ENCODE assay signal across 27 cellular contexts in genomic region chr12:31274520-31275300, GRCh38. TPM values are rescaled to one million over a fixed set of nuclear protein-coding genes. Genes with fewer than 3 reads are reported as not detected.
DNase-seq lines count a peak whose midpoint lies in the region; ATAC-seq, FAIRE-seq and TF ChIP-seq lines count a peak whose summit lies in the region.
"Had no signal": no experiment of that assay in that cellular context is flagged by ENCODE, and none has a peak within 500 bp of the region (broad histone marks: within the 10 kb centered on the region; RNA-seq: fewer than 3 reads in every experiment).

No MANE protein-coding gene starts in this region.

- peaks cover 6% of the 10 kb centered on the region for H3K4me1 ChIP-seq in adipocyte (ENCODE audit: control insufficient read depth, insufficient read depth, low read length)
- H3K4me1 ChIP-seq in SK-N-SH (ENCODE audit: control insufficient read depth in 1 of 2, insufficient read depth in 2 of 2, low read depth in 1 of 2, low read length in 1 of 2): no peaks in the 10 kb centered on the region
- H3K4me1 ChIP-seq: prostate gland, stomach, thyroid gland had no signal

- POLR2A ChIA-PET in SK-N-SH (lab: Yijun Ruan, JAX) (interaction anchor here (1.2 kb wide), 1 partner anchor 11 kb away, joined by 3 read pairs; no protein-coding TSS in a partner anchor), WTC11 (lab: Charles Lee) (no interaction called here)

- H3K36me3 Mint-ChIP-seq in activated naive CD4-positive, alpha-beta T cell treated with anti-CD3 and anti-CD28 coated beads, Interleukin-2, amount 50 U/mL, for 24 hours: peaks cover 8% of the 10 kb centered on the region
- H3K36me3 Mint-ChIP-seq in activated naive CD4-positive, alpha-beta T cell treated with anti-CD3 and anti-CD28 coated beads, Interleukin-2, amount 50 U/mL, for 72 hours: peaks cover 0 to 15% of the 10 kb centered on the region in 2 donors
- H3K36me3 Mint-ChIP-seq in memory B cell: peaks cover 23% of the 10 kb centered on the region
- H3K36me3 Mint-ChIP-seq in WTC11: peaks cover 27% of the 10 kb centered on the region

- no peaks in the 10 kb centered on the region for H3K9me3 Mint-ChIP-seq in activated naive CD4-positive, alpha-beta T cell treated with anti-CD3 and anti-CD28 coated beads, Interleukin-2, amount 50 U/mL, for 24 hours
- H3K9me3 Mint-ChIP-seq in activated naive CD4-positive, alpha-beta T cell treated with anti-CD3 and anti-CD28 coated beads, Interleukin-2, amount 50 U/mL, for 72 hours: no peaks in the 10 kb centered on the region
- H3K9me3 Mint-ChIP-seq in memory B cell: no peaks in the 10 kb centered on the region
- H3K9me3 Mint-ChIP-seq in WTC11: no peaks in the 10 kb centered on the region
- H3K9me3 Mint-ChIP-seq: activated CD4-positive, alpha-beta T cell treated with anti-CD3 and anti-CD28 coated beads, Interleukin-2, amount 10 ng/mL, durations not matched to agents 7 days and 5 days; neural progenitor cell; T-helper 2 cell treated with Interferon-gamma antibody and Interleukin-4, amounts not matched to agents 5 μg/mL and 100 μg/mL, for 36 hours had no signal

- H4K20me1 ChIP-seq in SK-N-SH (ENCODE audit: insufficient read depth): no peaks in the 10 kb centered on the region

- no peak overlapping the region for H3K4me3 Mint-ChIP-seq in activated naive CD4-positive, alpha-beta T cell treated with anti-CD3 and anti-CD28 coated beads, Interleukin-2, amount 50 U/mL, for 24 hours
- H3K4me3 Mint-ChIP-seq in memory B cell: no peak overlapping the region
- H3K4me3 Mint-ChIP-seq in WTC11: no peak overlapping the region
- H3K4me3 Mint-ChIP-seq: activated CD4-positive, alpha-beta T cell treated with anti-CD3 and anti-CD28 coated beads, Interleukin-2, amount 10 ng/mL, durations not matched to agents 7 days and 5 days; B cell; neural progenitor cell; T-helper 2 cell treated with Interferon-gamma antibody and Interleukin-4, amounts not matched to agents 5 μg/mL and 100 μg/mL, for 36 hours had no signal

- H3K9ac ChIP-seq in adipocyte (ENCODE audit: low read length) (no peak overlapping the region), SK-N-SH (no peak overlapping the region)
- H3K9ac ChIP-seq: neural progenitor cell had no signal

- H3K9me2 ChIP-seq in SK-N-SH: no peaks in the 10 kb centered on the region

- H3K4me1 Mint-ChIP-seq in activated naive CD4-positive, alpha-beta T cell treated with anti-CD3 and anti-CD28 coated beads, Interleukin-2, amount 50 U/mL, for 24 hours: peaks cover 4% of the 10 kb centered on the region
- no peaks in the 10 kb centered on the region for H3K4me1 Mint-ChIP-seq in memory B cell
- H3K4me1 Mint-ChIP-seq in WTC11: peaks cover 25% of the 10 kb centered on the region

- TF ChIP-seq CTCF in SK-N-SH (IDR thresholded peaks at IDR 0.05): no peak
- no peak for TF ChIP-seq CTCF in WTC11 (IDR thresholded peaks at IDR 0.05)

- no peak for TF ChIP-seq EP300 in SK-N-SH (IDR thresholded peaks at IDR 0.05; ENCODE audit: borderline replicate concordance in 1 of 2, low read depth in 1 of 2, low read length in 1 of 2)

- no peak overlapping the region for H3K27ac ChIP-seq in SK-N-SH (ENCODE audit: low read depth in 2 of 2, low read length in 1 of 2)
- H3K27ac ChIP-seq: gastroesophageal sphincter, neural progenitor cell, prostate gland, stomach, thyroid gland had no signal

- FAIRE-seq in HTR-8/SVneo (lab: Jason Lieb, UNC): no peak
- FAIRE-seq: colon, H1 had no signal

- ATAC-seq in activated naive CD4-positive, alpha-beta T cell treated with anti-CD3 and anti-CD28 coated beads, Interleukin-2, amount 50 U/mL, for 72 hours: no peak
- no peak for ATAC-seq in memory B cell (ENCODE audit: low read depth)
- no peak for ATAC-seq in WTC11
- ATAC-seq: gastroesophageal sphincter, PC-3 had no signal

- peak overlapping the region; percentile 87 for H3K27ac Mint-ChIP-seq in activated naive CD4-positive, alpha-beta T cell treated with anti-CD3 and anti-CD28 coated beads, Interleukin-2, amount 50 U/mL, for 24 hours
- H3K27ac Mint-ChIP-seq in activated naive CD4-positive, alpha-beta T cell treated with anti-CD3 and anti-CD28 coated beads, Interleukin-2, amount 50 U/mL, for 72 hours: no peak overlapping the region
- H3K27ac Mint-ChIP-seq in memory B cell: peak overlapping the region; percentile 79
- no peak overlapping the region for H3K27ac Mint-ChIP-seq in WTC11
- H3K27ac Mint-ChIP-seq: B cell; neural progenitor cell; T-helper 2 cell treated with Interferon-gamma antibody and Interleukin-4, amounts not matched to agents 5 μg/mL and 100 μg/mL, for 36 hours had no signal

- H3K27me3 ChIP-seq in adipocyte (replicated peaks; ENCODE audit: control insufficient read depth, insufficient read depth, low read length): no peaks in the 10 kb centered on the region
- no peaks in the 10 kb centered on the region for H3K27me3 ChIP-seq in SK-N-SH (ENCODE audit: insufficient read depth)
- H3K27me3 ChIP-seq: gastroesophageal sphincter, neural progenitor cell, stomach, thyroid gland had no signal

- no peak overlapping the region for H2AFZ ChIP-seq in SK-N-SH (ENCODE audit: low read depth)
- H2AFZ ChIP-seq: neural progenitor cell had no signal

- 95% methylated on average over 2 of the region's 2 CpGs for WGBS in SK-N-SH (ENCODE audit: low lambda C conversion rate)

- CTCF ChIA-PET in SK-N-SH (lab: Yijun Ruan, JAX): interaction anchor here (0.7 to 5.0 kb wide), 5 partner anchors 16 to 393 kb away, joined by 3 to 100 read pairs (median 3); no protein-coding TSS in a partner anchor
- CTCF ChIA-PET in WTC11 (lab: Charles Lee): no interaction called here

- no peaks in the 10 kb centered on the region for H3K36me3 ChIP-seq in adipocyte (ENCODE audit: control insufficient read depth, insufficient read depth, low read length, severe bottlenecking)
- H3K36me3 ChIP-seq in SK-N-SH (replicated peaks in 1 of 2; ENCODE audit: control insufficient read depth in 1 of 2, insufficient read depth in 2 of 2, low read length in 1 of 2): peaks cover 13% of the 10 kb centered on the region in 2 experiments
- H3K36me3 ChIP-seq: prostate gland, thyroid gland had no signal

- no peak overlapping the region for H3K4me2 ChIP-seq in SK-N-SH
- H3K4me2 ChIP-seq: neural progenitor cell had no signal

- H3F3A ChIP-seq in SK-N-SH (replicated peaks; ENCODE audit: insufficient read depth): no peaks in the 10 kb centered on the region

- H3K4me3 ChIP-seq in adipocyte (ENCODE audit: low read length) (no peak overlapping the region), SK-N-SH (ENCODE audit: low read depth in 2 of 2, low read length in 1 of 2) (no peak overlapping the region)
- H3K4me3 ChIP-seq: gastroesophageal sphincter, neural progenitor cell, prostate gland, stomach, thyroid gland had no signal

- no peak for DNase-seq in activated naive CD4-positive, alpha-beta T cell treated with anti-CD3 and anti-CD28 coated beads, Interleukin-2, amount 50 U/mL, for 72 hours (ENCODE audit: low spot score in 2 of 2)
- peak; percentile 62 for DNase-seq in adipocyte (ENCODE audit: low read depth)
- no peak for DNase-seq in memory B cell (ENCODE audit: low spot score in 2 of 2)
- DNase-seq in SK-N-SH: no peak
- no peak for DNase-seq in HTR-8/SVneo (ENCODE audit: insufficient read length, low spot score)
- DNase-seq in germinal center (ENCODE audit: low spot score): no peak
- DNase-seq in WTC11 (ENCODE audit: low spot score): no peak
- DNase-seq: activated CD4-positive, alpha-beta T cell treated with anti-CD3 and anti-CD28 coated beads, Interleukin-2, amount 10 ng/mL, durations not matched to agents 7 days and 5 days; activated effector memory CD4-positive, alpha-beta T cell treated with Interleukin-2 at 50 U/mL for 16 hours; effector CD8-positive, alpha-beta T cell; hippocampal formation; left cardiac atrium; NCI-H1105; NCI-H1930; NCI-H526; NK-92 treated with Interleukin-12 subunit alpha and Interleukin-12 subunit beta, amount 100 ng/mL, for 24 hours; PC-3; stomach; thyroid gland had no signal

- no peaks in the 10 kb centered on the region for H3K9me3 ChIP-seq in adipocyte (ENCODE audit: control insufficient read depth, low read length)
- no peaks in the 10 kb centered on the region for H3K9me3 ChIP-seq in SK-N-SH
- H3K9me3 ChIP-seq: gastroesophageal sphincter, prostate gland, stomach, thyroid gland had no signal

- no peaks in the 10 kb centered on the region for H3K79me2 ChIP-seq in SK-N-SH (ENCODE audit: insufficient read depth)

- TF ChIP-seq RAD21 in SK-N-SH (IDR thresholded peaks at IDR 0.05; ENCODE audit: low read length): no peak

- H3K27me3 Mint-ChIP-seq in activated naive CD4-positive, alpha-beta T cell treated with anti-CD3 and anti-CD28 coated beads, Interleukin-2, amount 50 U/mL, for 24 hours: no peaks in the 10 kb centered on the region
- no peaks in the 10 kb centered on the region for H3K27me3 Mint-ChIP-seq in memory B cell
- H3K27me3 Mint-ChIP-seq in WTC11 (ENCODE audit: low read depth): no peaks in the 10 kb centered on the region
- H3K27me3 Mint-ChIP-seq: activated CD4-positive, alpha-beta T cell treated with anti-CD3 and anti-CD28 coated beads, Interleukin-2, amount 10 ng/mL, durations not matched to agents 7 days and 5 days; B cell had no signal

TF ChIP-seq in SK-N-SH, 30 proteins besides CTCF, POLR2A, EP300 and RAD21 (continues in another document):
- no peak for TF ChIP-seq RCOR1 (IDR thresholded peaks at IDR 0.05; ENCODE audit: low read length)
- TF ChIP-seq JUND (IDR thresholded peaks at IDR 0.05): no peak
- TF ChIP-seq, protein P1, sequence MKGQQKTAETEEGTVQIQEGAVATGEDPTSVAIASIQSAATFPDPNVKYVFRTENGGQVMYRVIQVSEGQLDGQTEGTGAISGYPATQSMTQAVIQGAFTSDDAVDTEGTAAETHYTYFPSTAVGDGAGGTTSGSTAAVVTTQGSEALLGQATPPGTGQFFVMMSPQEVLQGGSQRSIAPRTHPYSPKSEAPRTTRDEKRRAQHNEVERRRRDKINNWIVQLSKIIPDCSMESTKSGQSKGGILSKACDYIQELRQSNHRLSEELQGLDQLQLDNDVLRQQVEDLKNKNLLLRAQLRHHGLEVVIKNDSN (IDR thresholded peaks at IDR 0.05; ENCODE audit: borderline replicate concordance, low read depth): no peak
- no peak for TF ChIP-seq RFX5 (IDR thresholded peaks at IDR 0.05; ENCODE audit: low read length)

RNA-seq across cellular contexts. Expression of gene SINHCAF, which starts 51.2 kb away (rescaled TPM):
- 100 to 1,000 TPM; 162 to 190 TPM for total RNA-seq in activated naive CD4-positive, alpha-beta T cell treated with anti-CD3 and anti-CD28 coated beads, Interleukin-2, amount 50 U/mL, for 72 hours
- 22.2 and 24.3 TPM in 2 replicates for polyA plus RNA-seq in SK-N-SH (2012; rRNA removed)
- polyA plus RNA-seq in SK-N-SH (2012; cell fraction: cytosol; rRNA removed): 37.0 and 47.4 TPM in 2 replicates
- polyA plus RNA-seq in SK-N-SH (2012; cell fraction: nucleus; rRNA removed): 8.4 and 19.6 TPM in 2 replicates
- total RNA-seq in WTC11 (2021): 407 to 438 TPM (median 424 TPM) in 3 replicates

Comparison
In these comparisons a context has a peak if more than half of its experiments do, and no peak if none do; other contexts are left out.
1. H3K27ac Mint-ChIP-seq: peak in activated naive CD4-positive, alpha-beta T cell treated with anti-CD3 and anti-CD28 coated beads, Interleukin-2, amount 50 U/mL, for 24 hours (single experiment) and memory B cell (single experiment); none in activated naive CD4-positive, alpha-beta T cell treated with anti-CD3 and anti-CD28 coated beads, Interleukin-2, amount 50 U/mL, for 72 hours (0 of 2) and WTC11 (single experiment).